In genomic region chr2:217362710-217363109, GRCh38 we compare ENCODE assay signal across 14 cellular contexts.
"Had no signal": no experiment of that assay in that cellular context is flagged by ENCODE, and none has a peak within 500 bp of the region (broad histone marks: within the 10 kb centered on the region; RNA-seq: fewer than 3 reads in every experiment).

No MANE protein-coding gene starts in this region.

- H3K4me3 ChIP-seq: heart left ventricle, SK-N-MC, suprapubic skin had no signal

- ATAC-seq: heart left ventricle; naive thymus-derived CD4-positive, alpha-beta T cell; WTC11 had no signal

- DNase-seq: activated CD4-positive, alpha-beta memory T cell treated with anti-CD3 and anti-CD28 coated beads, Interleukin-2, amount 10 ng/mL, durations not matched to agents 7 days and 5 days; activated CD4-positive, alpha-beta T cell treated with anti-CD3 and anti-CD28 coated beads for 4 hours; activated effector memory CD4-positive, alpha-beta T cell treated with Interleukin-2 at 50 U/mL for 16 hours; activated T-cell treated with anti-CD3 and anti-CD28 coated beads, Interleukin-2, amount 50 U/mL, for 24 hours; cortex of kidney; effector CD4-positive, alpha-beta T cell; heart left ventricle; naive thymus-derived CD4-positive, alpha-beta T cell; stimulated activated CD4-positive, alpha-beta T cell treated with anti-CD3 and anti-CD28 coated beads, Interleukin-4, amount 100 ng/mL, for 24 hours; stimulated activated naive CD4-positive, alpha-beta T cell treated with Interleukin-2 at 50 U/mL for 16 hours; T1000 had no signal

- H3K27ac ChIP-seq: SK-N-MC had no signal

- H3K9me3 ChIP-seq: heart left ventricle, suprapubic skin had no signal

- H3K36me3 ChIP-seq: heart left ventricle, suprapubic skin had no signal

- H3K27me3 ChIP-seq: heart left ventricle, suprapubic skin had no signal
